In the genomic region with DNA sequence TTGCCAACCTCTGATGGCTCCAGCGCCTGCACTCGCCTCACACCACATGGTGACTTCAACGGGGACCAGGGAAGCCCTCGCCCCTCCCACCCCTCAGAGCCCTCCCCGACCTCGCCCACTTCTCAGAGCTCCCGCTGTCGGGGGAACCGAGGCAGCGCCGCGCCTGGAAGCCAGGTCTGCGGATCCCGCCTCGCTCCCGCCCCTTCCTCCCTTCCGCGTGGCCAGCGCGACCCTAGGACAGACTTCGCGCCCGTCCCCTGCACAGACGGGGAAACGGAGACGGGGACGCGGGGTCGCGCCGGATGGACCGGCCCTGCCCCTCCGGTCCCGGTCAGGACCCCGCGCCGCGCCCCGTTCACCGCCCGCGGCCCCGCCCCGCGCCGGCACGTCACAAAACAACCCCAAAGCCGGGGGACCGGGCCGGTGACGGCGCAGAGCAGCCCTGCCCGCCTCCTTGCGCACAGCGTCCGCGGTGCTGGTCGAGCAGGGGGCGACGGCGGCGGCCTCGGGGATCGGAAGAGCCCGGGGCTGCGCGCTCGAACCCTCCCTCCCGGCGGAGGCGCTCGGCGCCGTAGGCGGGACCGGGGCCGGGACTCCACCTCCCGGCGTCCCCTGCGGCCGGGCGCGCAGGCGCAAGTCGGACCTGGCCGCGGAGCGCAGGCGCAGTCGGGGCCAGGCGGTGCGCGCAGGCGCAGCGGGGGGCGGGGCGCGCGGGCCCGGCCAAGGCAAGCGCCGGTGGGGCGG, we compare ENCODE assay signal across 8 cellular contexts. TPM values are rescaled to one million over a fixed set of nuclear protein-coding genes. Genes with fewer than 3 reads are reported as not detected.
DNase-seq lines count a peak whose midpoint lies in the region; ATAC-seq, FAIRE-seq and TF ChIP-seq lines count a peak whose summit lies in the region.

No MANE protein-coding gene starts in this region.

- H3K36me3 Mint-ChIP-seq in activated CD8-positive, alpha-beta T cell treated with anti-CD3 and anti-CD28 coated beads, Interleukin-2, amount 10 ng/mL, durations not matched to agents 7 days and 5 days (ENCODE audit: low read depth) = peaks cover 6% of the 10 kb centered on the region
- peaks cover 4% of the 10 kb centered on the region for H3K36me3 Mint-ChIP-seq in memory B cell

- POLR2A ChIA-PET in BJ (lab: Charles Lee) = interaction anchor here (0.8 kb wide), 1 partner anchor 41 kb away, joined by 4 read pairs; no protein-coding TSS in a partner anchor
- POLR2A ChIA-PET in activated CD8-positive, alpha-beta T cell treated with anti-CD3 and anti-CD28 coated beads, Interleukin-2, amount 10 ng/mL, durations not matched to agents 7 days and 5 days (lab: Charles Lee) = interaction anchor here (1.2 to 3.2 kb wide), 8 partner anchors 9 to 41 kb away, joined by 3 to 19 read pairs (median 8); partner anchors contain the start of genes BSG, GZMM and TPGS1

- peak overlapping the region; percentile 98 for H3K4me3 ChIP-seq in BJ (ENCODE audit: low read depth, low read length)

- peaks cover 22% of the 10 kb centered on the region for H3K4me1 Mint-ChIP-seq in activated CD8-positive, alpha-beta T cell treated with anti-CD3 and anti-CD28 coated beads, Interleukin-2, amount 10 ng/mL, durations not matched to agents 7 days and 5 days (ENCODE audit: low read depth)
- H3K4me1 Mint-ChIP-seq in memory B cell = peaks cover 6% of the 10 kb centered on the region

- H3K9me3 Mint-ChIP-seq in activated CD8-positive, alpha-beta T cell treated with anti-CD3 and anti-CD28 coated beads, Interleukin-2, amount 10 ng/mL, durations not matched to agents 7 days and 5 days (ENCODE audit: insufficient read depth) = no peaks in the 10 kb centered on the region
- H3K9me3 Mint-ChIP-seq in memory B cell = no peaks in the 10 kb centered on the region

- peak overlapping the region; percentile 78 for H3K4me3 Mint-ChIP-seq in activated CD8-positive, alpha-beta T cell treated with anti-CD3 and anti-CD28 coated beads, Interleukin-2, amount 10 ng/mL, durations not matched to agents 7 days and 5 days
- peak overlapping the region; percentile 79 for H3K4me3 Mint-ChIP-seq in memory B cell

- peak overlapping the region; percentile 89 for H3K27ac Mint-ChIP-seq in activated CD8-positive, alpha-beta T cell treated with anti-CD3 and anti-CD28 coated beads, Interleukin-2, amount 10 ng/mL, durations not matched to agents 7 days and 5 days
- H3K27ac Mint-ChIP-seq in memory B cell = no peak overlapping the region

- peak; percentile 86 for FAIRE-seq in GM19239 (lab: Jason Lieb, UNC)

- DNase-seq in BJ (ENCODE audit: low read depth) (no peak), GM19239 (ENCODE audit: insufficient read length, low spot score) (peak; percentile 100), NCI-H774 (lab: John Stamatoyannopoulos, UW) (peak; percentile 83), memory B cell (ENCODE audit: low spot score in 2 of 2) (peak; percentile 87 to 98)
- DNase-seq in activated CD8-positive, alpha-beta T cell treated with anti-CD3 and anti-CD28 coated beads, Interleukin-2, amount 10 ng/mL, durations not matched to agents 7 days and 5 days = peak; percentile 88
- peak; percentile 82 for DNase-seq in effector CD8-positive, alpha-beta T cell (lab: John Stamatoyannopoulos, UW)
- peak; percentile 69 for DNase-seq in stimulated activated CD8-positive, alpha-beta memory T cell treated with anti-CD3 and anti-CD28 coated beads, Interleukin-12 subunit alpha, Interleukin-12 subunit beta, amount 100 ng/mL, for 1 hour (ENCODE audit: low read depth)

- H3K27me3 ChIP-seq in BJ (ENCODE audit: control insufficient read depth, insufficient read depth, low read length) = no peaks in the 10 kb centered on the region

- peak; percentile 61 for ATAC-seq in HG03442 (IDR thresholded peaks at IDR 0.05; ENCODE audit: unreplicated experiment)
- ATAC-seq in activated CD8-positive, alpha-beta T cell treated with anti-CD3 and anti-CD28 coated beads, Interleukin-2, amount 10 ng/mL, durations not matched to agents 7 days and 5 days = peak; percentile 80
- ATAC-seq in memory B cell (ENCODE audit: low read depth) = peak; percentile 79

- peaks cover 7% of the 10 kb centered on the region for H3K36me3 ChIP-seq in BJ (ENCODE audit: control insufficient read depth, insufficient read depth, low read length)

- peaks cover 2% of the 10 kb centered on the region for H3K27me3 Mint-ChIP-seq in activated CD8-positive, alpha-beta T cell treated with anti-CD3 and anti-CD28 coated beads, Interleukin-2, amount 10 ng/mL, durations not matched to agents 7 days and 5 days (ENCODE audit: low read depth)
- peaks cover 8% of the 10 kb centered on the region for H3K27me3 Mint-ChIP-seq in memory B cell

- CTCF ChIA-PET in BJ (lab: Yijun Ruan, JAX) = interaction anchor here (0.8 to 4.9 kb wide), 10 partner anchors 9 to 146 kb away, joined by 3 to 34 read pairs (median 6); partner anchors contain the start of genes BSG and TPGS1
- CTCF ChIA-PET in activated CD8-positive, alpha-beta T cell treated with anti-CD3 and anti-CD28 coated beads, Interleukin-2, amount 10 ng/mL, durations not matched to agents 7 days and 5 days (lab: Charles Lee) = interaction anchor here (0.7 to 6.1 kb wide), 8 partner anchors 10 to 79 kb away, joined by 3 to 87 read pairs (median 4); partner anchors contain the start of genes GZMM and TPGS1

- no peak; the same call in 1 of the 2 replicates for TF ChIP-seq CTCF in BJ (IDR thresholded peaks at IDR 0.05; ENCODE audit: insufficient read depth, low read depth, low read length)

RNA-seq across cellular contexts. Expression of gene CDC34, which starts 0.4 kb away (rescaled TPM):
- polyA plus RNA-seq in BJ (2011; rRNA removed) = 49.1 and 75.2 TPM in 2 replicates
- polyA minus RNA-seq in BJ (2011; rRNA and poly(A)+ RNA removed) = 30.5 and 34.2 TPM in 2 replicates
- total RNA-seq in activated CD8-positive, alpha-beta T cell treated with anti-CD3 and anti-CD28 coated beads, Interleukin-2, amount 10 ng/mL, durations not matched to agents 7 days and 5 days = 10 to 100 TPM; 49.0 to 53.0 TPM

RNA-seq across cellular contexts. Expression of gene GZMM, which starts 12.7 kb away (rescaled TPM):
- not detected in 2 replicates for polyA plus RNA-seq in BJ (2011; rRNA removed)
- polyA minus RNA-seq in BJ (2011; rRNA and poly(A)+ RNA removed) = not detected in 2 replicates
- total RNA-seq in activated CD8-positive, alpha-beta T cell treated with anti-CD3 and anti-CD28 coated beads, Interleukin-2, amount 10 ng/mL, durations not matched to agents 7 days and 5 days = 10 to 100 TPM; 86.9 to 87.3 TPM

RNA-seq across cellular contexts. Expression of gene TPGS1, which starts 23.9 kb away (rescaled TPM):
- 4.5 and 6.8 TPM in 2 replicates for polyA plus RNA-seq in BJ (2011; rRNA removed)
- polyA minus RNA-seq in BJ (2011; rRNA and poly(A)+ RNA removed) = 1.5 and 1.8 TPM in 2 replicates
- 10 to 100 TPM; 20.1 to 20.7 TPM for total RNA-seq in activated CD8-positive, alpha-beta T cell treated with anti-CD3 and anti-CD28 coated beads, Interleukin-2, amount 10 ng/mL, durations not matched to agents 7 days and 5 days

RNA-seq across cellular contexts. Expression of gene MADCAM1, which starts 34.9 kb away (rescaled TPM):
- polyA plus RNA-seq in BJ (2011; rRNA removed) = 0.10 TPM in 1 of 2 replicates, not detected in the other
- polyA minus RNA-seq in BJ (2011; rRNA and poly(A)+ RNA removed) = not detected in 2 replicates
- total RNA-seq in activated CD8-positive, alpha-beta T cell treated with anti-CD3 and anti-CD28 coated beads, Interleukin-2, amount 10 ng/mL, durations not matched to agents 7 days and 5 days = under 1 TPM; 0.16 to 0.39 TPM

RNA-seq across cellular contexts. Expression of gene BSG, which starts 41.2 kb away (rescaled TPM):
- 579 and 1,176 TPM in 2 replicates for polyA plus RNA-seq in BJ (2011; rRNA removed)
- polyA minus RNA-seq in BJ (2011; rRNA and poly(A)+ RNA removed) = 119 and 216 TPM in 2 replicates
- 100 to 1,000 TPM; 207 to 217 TPM for total RNA-seq in activated CD8-positive, alpha-beta T cell treated with anti-CD3 and anti-CD28 coated beads, Interleukin-2, amount 10 ng/mL, durations not matched to agents 7 days and 5 days
